ENCODE assay signal across 5 cellular contexts in genomic region chr18:77666613-77667012, GRCh38.
"Had no signal": no experiment of that assay in that cellular context is flagged by ENCODE, and none has a peak within 500 bp of the region (broad histone marks: within the 10 kb centered on the region; RNA-seq: fewer than 3 reads in every experiment).

No MANE protein-coding gene starts in this region.

- ATAC-seq: HepG2, K562 had no signal

- DNase-seq: IMR-90, KBM-7 had no signal

- H3K4me3 ChIP-seq: K562 had no signal

- H3K27ac ChIP-seq: HL-60 had no signal
